ENCODE assay signal across 22 cellular contexts in genomic region chr10:58870070-58870469, GRCh38.
A peak's percentile ranks its signal among the peaks of the same experiment; 100 is the strongest.
DNase-seq lines count a peak whose midpoint lies in the region; ATAC-seq, FAIRE-seq and TF ChIP-seq lines count a peak whose summit lies in the region.
"Had no signal": no experiment of that assay in that cellular context is flagged by ENCODE, and none has a peak within 500 bp of the region (broad histone marks: within the 10 kb centered on the region; RNA-seq: fewer than 3 reads in every experiment).

No MANE protein-coding gene starts in this region.

- DNase-seq in HCT116 (ENCODE audit: low read depth, low spot score) (no peak), D721Med (ENCODE audit: insufficient read length, low spot score) (no peak), middle frontal gyrus (ENCODE audit: extremely low spot score, low spot score) (no peak), germinal center (ENCODE audit: low spot score) (no peak)
- no peak for DNase-seq in activated CD8-positive, alpha-beta memory T cell treated with anti-CD3 and anti-CD28 coated beads, Interleukin-2, amount 50 U/mL, for 4 hours
- DNase-seq: ACHN; AML-193; BE2C; CD4-positive, alpha-beta T cell; CD8-positive, alpha-beta memory T cell; DMS53; DMS79 treated with DMSO at 0.1 percent for 48 hours; GF-D8; GM23248 had no signal

- H3K4me1 ChIP-seq in ACC112 (ENCODE audit: control insufficient read depth, insufficient read depth, low read length, unreplicated experiment): peaks cover 9% of the 10 kb centered on the region
- H3K4me1 ChIP-seq in HCT116 (ENCODE audit: control insufficient read depth in 1 of 2, insufficient read depth in 2 of 2, low read length in 2 of 2): no peaks in the 10 kb centered on the region
- H3K4me1 ChIP-seq in liver (ENCODE audit: control insufficient read depth in 4 of 4, insufficient read depth in 4 of 4, low read length in 3 of 4): peaks cover 4 to 9% (median 6%) of the 10 kb centered on the region in 4 donors
- H3K4me1 ChIP-seq: BE2C; BLaER1 treated with 17β-estradiol and CSF1 and Interleukin-3, amounts not matched to agents 10 nM and 100 nM; HAP-1 had no signal

- BruUV-seq in HCT116 (replicated peaks; lab: Mats Ljungman, UMichigan): no TSS peak

- intact Hi-C loops in HCT116 (cut with micrococcal nuclease): no loop called here

- no peak for ATAC-seq in HCT116

- H2AFZ ChIP-seq in ACC112 (ENCODE audit: low read length, unreplicated experiment): peak overlapping the region; percentile 32
- H2AFZ ChIP-seq in HCT116 (ENCODE audit: low read depth, low read length, poor library complexity, severe bottlenecking): peak overlapping the region; percentile 69

- H4K20me1 ChIP-seq in HCT116 (ENCODE audit: insufficient read depth): no peaks in the 10 kb centered on the region
- H4K20me1 ChIP-seq: BLaER1 treated with 17β-estradiol and CSF1 and Interleukin-3, amounts not matched to agents 10 nM and 100 nM had no signal

- no peaks in the 10 kb centered on the region for H3K36me3 ChIP-seq in ACC112 (ENCODE audit: insufficient read depth, low read length)
- no peaks in the 10 kb centered on the region for H3K36me3 ChIP-seq in HCT116 (ENCODE audit: control insufficient read depth in 1 of 2, insufficient read depth in 2 of 2, low read length in 2 of 2)
- H3K36me3 ChIP-seq in liver (ENCODE audit: control insufficient read depth in 4 of 4, insufficient read depth in 3 of 4, low read depth in 1 of 4, low read length in 3 of 4): no peaks in the 10 kb centered on the region
- H3K36me3 ChIP-seq: BE2C; BLaER1 treated with 17β-estradiol and CSF1 and Interleukin-3, amounts not matched to agents 10 nM and 100 nM; HAP-1 had no signal

- no peaks in the 10 kb centered on the region for H3K27me3 ChIP-seq in ACC112 (ENCODE audit: insufficient read depth, low read length)
- no peaks in the 10 kb centered on the region for H3K27me3 ChIP-seq in HCT116 (ENCODE audit: insufficient read depth, low read length)
- no peaks in the 10 kb centered on the region for H3K27me3 ChIP-seq in liver (ENCODE audit: control insufficient read depth in 4 of 4, insufficient read depth in 4 of 4, low read length in 3 of 4)
- H3K27me3 ChIP-seq: BE2C; BLaER1 treated with 17β-estradiol and CSF1 and Interleukin-3, amounts not matched to agents 10 nM and 100 nM had no signal

- no peak for TF ChIP-seq POLR2A in HCT116 (IDR thresholded peaks at IDR 0.05; ENCODE audit: borderline replicate concordance, extremely low read depth, insufficient read depth, insufficient read length)

- TF ChIP-seq RAD21 in HCT116 (IDR thresholded peaks at IDR 0.05; ENCODE audit: low read depth) (no peak), liver (IDR thresholded peaks at IDR 0.05) (peak; percentile 17 to 29)

- TF ChIP-seq CTCF in HCT116 (IDR thresholded peaks at IDR 0.05 in 2 of 3, conservative IDR thresholded peaks at IDR 0.05 in 1 of 3; ENCODE audit: borderline replicate concordance in 1 of 3, insufficient read depth in 1 of 3, low read depth in 2 of 3, low read length in 2 of 3) (no peak), liver (IDR thresholded peaks at IDR 0.05; ENCODE audit: low read depth, low read length, missing input control) (no peak), D721Med (IDR thresholded peaks at IDR 0.05; ENCODE audit: insufficient read depth, missing control alignments) (no peak)

- H3K9me3 ChIP-seq in HCT116 (ENCODE audit: control insufficient read depth in 1 of 2, insufficient read depth in 1 of 2, low read depth in 1 of 2, low read length in 2 of 2) (no peaks in the 10 kb centered on the region), liver (ENCODE audit: control insufficient read depth in 4 of 4, low read length in 3 of 4) (no peaks in the 10 kb centered on the region)
- H3K9me3 ChIP-seq: BE2C, HAP-1 had no signal

- no peak overlapping the region for H3K4me2 ChIP-seq in HCT116 (ENCODE audit: low read length)
- H3K4me2 ChIP-seq: BLaER1 treated with 17β-estradiol and CSF1 and Interleukin-3, amounts not matched to agents 10 nM and 100 nM had no signal

- 52% methylated on average over 4 of the region's 4 CpGs for WGBS in liver

- H3K9ac ChIP-seq in HCT116 (ENCODE audit: low read length): no peak overlapping the region
- no peak overlapping the region for H3K9ac ChIP-seq in liver (ENCODE audit: low read depth in 1 of 2, low read length in 2 of 2)
- H3K9ac ChIP-seq: BLaER1 treated with 17β-estradiol and CSF1 and Interleukin-3, amounts not matched to agents 10 nM and 100 nM; GM23248 had no signal

- no peak overlapping the region for H3K4me3 ChIP-seq in ACC112 (ENCODE audit: low read depth, low read length)
- no peak overlapping the region for H3K4me3 ChIP-seq in HCT116 (replicated peaks in 1 of 2; ENCODE audit: low read depth in 1 of 2, low read length in 2 of 2)
- no peak overlapping the region for H3K4me3 ChIP-seq in liver (ENCODE audit: low read depth in 1 of 3, low read length in 3 of 3)
- H3K4me3 ChIP-seq: BLaER1 treated with 17β-estradiol and CSF1 and Interleukin-3, amounts not matched to agents 10 nM and 100 nM; HAP-1 had no signal

- H3K9me2 ChIP-seq in HCT116 (ENCODE audit: insufficient read depth): no peaks in the 10 kb centered on the region

- H3K79me2 ChIP-seq in ACC112 (ENCODE audit: control insufficient read depth, insufficient read depth, low read length, unreplicated experiment) (no peaks in the 10 kb centered on the region), HCT116 (ENCODE audit: insufficient read depth, low read length) (no peaks in the 10 kb centered on the region)

- POLR2A ChIA-PET in HCT116 (lab: Charles Lee): no interaction called here

- H3K27ac ChIP-seq in ACC112 (ENCODE audit: low read depth, low read length) (no peak overlapping the region), HCT116 (ENCODE audit: low read depth, low read length) (no peak overlapping the region), liver (ENCODE audit: low read depth in 1 of 2, low read length in 2 of 2) (no peak overlapping the region)
- H3K27ac ChIP-seq: 22Rv1; BLaER1 treated with 17β-estradiol and CSF1 and Interleukin-3, amounts not matched to agents 10 nM and 100 nM had no signal

- FAIRE-seq in islet of Langerhans (lab: Jason Lieb, UNC) (peak; percentile 49), D721Med (lab: Jason Lieb, UNC) (no peak)
- FAIRE-seq: GM12892, GM19239 had no signal

- CTCF ChIA-PET in HCT116 (lab: Charles Lee): no interaction called here

- RAD21 ChIA-PET in HCT116 (lab: Charles Lee; ENCODE audit: low non-redundant PET in 1 of 2, low total read pairs in 2 of 2, uncharacterized antibody in 2 of 2, unreplicated experiment in 2 of 2): no interaction called here

TF ChIP-seq in HCT116, 20 proteins besides CTCF, POLR2A, EP300 and RAD21 (continues in another document):
- TF ChIP-seq YY1 (IDR thresholded peaks at IDR 0.05; ENCODE audit: extremely low read depth, insufficient replicate concordance, low read depth, low read length): no peak
- TF ChIP-seq POLR2AphosphoS5 (IDR thresholded peaks at IDR 0.05; ENCODE audit: low read depth, low read length): no peak
- no peak for TF ChIP-seq TCF7L2 (IDR thresholded peaks at IDR 0.05; ENCODE audit: borderline replicate concordance, extremely low read depth, insufficient read depth, insufficient read length)
- TF ChIP-seq EZH2 (IDR thresholded peaks at IDR 0.05): no peak
- no peak for TF ChIP-seq ELF1 (IDR thresholded peaks at IDR 0.05; ENCODE audit: borderline replicate concordance, low read depth)
- TF ChIP-seq JUND (IDR thresholded peaks at IDR 0.05): no peak
- TF ChIP-seq CBX3 (IDR thresholded peaks at IDR 0.05; ENCODE audit: low read depth): no peak
- TF ChIP-seq ZBTB33 (IDR thresholded peaks at IDR 0.05; ENCODE audit: extremely low read depth, insufficient replicate concordance, low read length): no peak
- TF ChIP-seq SIN3A (IDR thresholded peaks at IDR 0.05; ENCODE audit: low read depth): no peak

TF ChIP-seq in liver, 16 proteins besides CTCF, POLR2A, EP300 and RAD21 (continues in another document):
- TF ChIP-seq ZBTB33 (IDR thresholded peaks at IDR 0.05): peak; percentile 48
- peak; percentile 78 to 87 for TF ChIP-seq HNF4A (conservative IDR thresholded peaks at IDR 0.05)
- TF ChIP-seq FOXA1 (IDR thresholded peaks at IDR 0.05): peak; percentile 66
- TF ChIP-seq SP1 (IDR thresholded peaks at IDR 0.05): peak; percentile 42
- no peak for TF ChIP-seq TAF1 (conservative IDR thresholded peaks at IDR 0.05)
- no peak for TF ChIP-seq GABPA (IDR thresholded peaks at IDR 0.05 in 1 of 2, conservative IDR thresholded peaks at IDR 0.05 in 1 of 2)
- peak; percentile 32 for TF ChIP-seq MAX (IDR thresholded peaks at IDR 0.05)
- TF ChIP-seq JUND (IDR thresholded peaks at IDR 0.05): peak in 1 of 2 donors; percentile 50
- peak; percentile 84 for TF ChIP-seq FOXA2 (IDR thresholded peaks at IDR 0.05)
- no peak for TF ChIP-seq NR2F2 (IDR thresholded peaks at IDR 0.05)
